21 cellular contexts compared by ENCODE assay signal in genomic region chr6:37584654-37585522, GRCh38.
"Had no signal": no experiment of that assay in that cellular context is flagged by ENCODE, and none has a peak within 500 bp of the region (broad histone marks: within the 10 kb centered on the region; RNA-seq: fewer than 3 reads in every experiment).

No MANE protein-coding gene starts in this region.

- H3K27me3 Mint-ChIP-seq: activated CD4-positive, alpha-beta memory T cell treated with anti-CD3 and anti-CD28 coated beads for 36 hours; activated CD4-positive, alpha-beta T cell treated with anti-CD3 and anti-CD28 coated beads for 36 hours; activated naive CD8-positive, alpha-beta T cell treated with anti-CD3 and anti-CD28 coated beads, Interleukin-2, amount 10 ng/mL, durations not matched to agents 7 days and 5 days; stimulated activated naive CD8-positive, alpha-beta T cell treated with anti-CD3 and anti-CD28 coated beads, Interleukin-15, Interleukin-2, amounts not matched to agents 100 ng/mL and 50 ng/mL, for 24 hours had no signal

- H3K4me3 ChIP-seq: body of pancreas, lung, psoas muscle, suprapubic skin, transverse colon, vagina had no signal

- H3K9me3 ChIP-seq: body of pancreas, psoas muscle, suprapubic skin, transverse colon, vagina had no signal

- H3K27me3 ChIP-seq: body of pancreas, vagina had no signal

- H3K4me1 Mint-ChIP-seq: activated CD4-positive, alpha-beta T cell treated with anti-CD3 and anti-CD28 coated beads for 36 hours; activated naive CD8-positive, alpha-beta T cell treated with anti-CD3 and anti-CD28 coated beads, Interleukin-2, amount 10 ng/mL, durations not matched to agents 7 days and 5 days; nephron had no signal

- DNase-seq: activated CD4-positive, alpha-beta memory T cell treated with anti-CD3 and anti-CD28 coated beads for 36 hours; activated CD4-positive, alpha-beta T cell treated with anti-CD3 and anti-CD28 coated beads for 36 hours; activated naive CD8-positive, alpha-beta T cell treated with anti-CD3 and anti-CD28 coated beads, Interleukin-2, amount 10 ng/mL, durations not matched to agents 7 days and 5 days; activated T-cell treated with anti-CD3 and anti-CD28 coated beads for 4 hours; amygdala; body of pancreas; caudate nucleus; endodermal cell; hippocampal formation; psoas muscle; right cardiac atrium; stimulated activated CD4-positive, alpha-beta T cell treated with anti-CD3 and anti-CD28 coated beads, Interleukin-2, amount 100 ng/mL, for 24 hours; transverse colon had no signal

- ATAC-seq: activated CD4-positive, alpha-beta T cell treated with anti-CD3 and anti-CD28 coated beads for 36 hours; body of pancreas; left lobe of liver; psoas muscle had no signal

- H3K4me3 Mint-ChIP-seq: activated CD4-positive, alpha-beta memory T cell treated with anti-CD3 and anti-CD28 coated beads for 36 hours; activated CD4-positive, alpha-beta T cell treated with anti-CD3 and anti-CD28 coated beads for 36 hours; activated naive CD8-positive, alpha-beta T cell treated with anti-CD3 and anti-CD28 coated beads, Interleukin-2, amount 10 ng/mL, durations not matched to agents 7 days and 5 days; endodermal cell; nephron; stimulated activated naive CD8-positive, alpha-beta T cell treated with anti-CD3 and anti-CD28 coated beads, Interleukin-15, Interleukin-2, amounts not matched to agents 100 ng/mL and 50 ng/mL, for 24 hours; T-helper 1 cell treated with Interleukin-12 subunit alpha and Interleukin-12 subunit beta and Interleukin-4 antibody, amounts not matched to agents 30 μg/mL and 1 μg/mL, for 36 hours had no signal

- H3K9me3 Mint-ChIP-seq: activated CD4-positive, alpha-beta memory T cell treated with anti-CD3 and anti-CD28 coated beads for 36 hours; activated naive CD8-positive, alpha-beta T cell treated with anti-CD3 and anti-CD28 coated beads, Interleukin-2, amount 10 ng/mL, durations not matched to agents 7 days and 5 days; nephron; stimulated activated naive CD8-positive, alpha-beta T cell treated with anti-CD3 and anti-CD28 coated beads, Interleukin-15, Interleukin-2, amounts not matched to agents 100 ng/mL and 50 ng/mL, for 24 hours; T-helper 1 cell treated with Interleukin-12 subunit alpha and Interleukin-12 subunit beta and Interleukin-4 antibody, amounts not matched to agents 30 μg/mL and 1 μg/mL, for 36 hours had no signal

- H3K4me1 ChIP-seq: body of pancreas, psoas muscle, suprapubic skin, transverse colon, vagina had no signal

- H3K27ac Mint-ChIP-seq: activated CD4-positive, alpha-beta memory T cell treated with anti-CD3 and anti-CD28 coated beads for 36 hours; activated CD4-positive, alpha-beta T cell treated with anti-CD3 and anti-CD28 coated beads for 36 hours; activated naive CD8-positive, alpha-beta T cell treated with anti-CD3 and anti-CD28 coated beads, Interleukin-2, amount 10 ng/mL, durations not matched to agents 7 days and 5 days; endodermal cell; nephron; stimulated activated naive CD8-positive, alpha-beta T cell treated with anti-CD3 and anti-CD28 coated beads, Interleukin-15, Interleukin-2, amounts not matched to agents 100 ng/mL and 50 ng/mL, for 24 hours; T-helper 1 cell treated with Interleukin-12 subunit alpha and Interleukin-12 subunit beta and Interleukin-4 antibody, amounts not matched to agents 30 μg/mL and 1 μg/mL, for 36 hours had no signal

- H3K36me3 ChIP-seq: suprapubic skin, transverse colon, vagina had no signal

- H3K27ac ChIP-seq: body of pancreas, epithelial cell of prostate, psoas muscle, suprapubic skin, transverse colon, vagina had no signal

- H3K36me3 Mint-ChIP-seq: activated CD4-positive, alpha-beta memory T cell treated with anti-CD3 and anti-CD28 coated beads for 36 hours; activated naive CD8-positive, alpha-beta T cell treated with anti-CD3 and anti-CD28 coated beads, Interleukin-2, amount 10 ng/mL, durations not matched to agents 7 days and 5 days had no signal
